11 cellular contexts compared by ENCODE assay signal in genomic region chr7:41870017-41870416, GRCh38.
A peak's percentile ranks its signal among the peaks of the same experiment; 100 is the strongest.
DNase-seq lines count a peak whose midpoint lies in the region; ATAC-seq lines count a peak whose summit lies in the region.
"Had no signal": no experiment of that assay in that cellular context is flagged by ENCODE, and none has a peak within 500 bp of the region (broad histone marks: within the 10 kb centered on the region; RNA-seq: fewer than 3 reads in every experiment).

No MANE protein-coding gene starts in this region.

- H3K27ac Mint-ChIP-seq in activated naive CD4-positive, alpha-beta T cell treated with anti-CD3 and anti-CD28 coated beads, Interleukin-2, amount 50 U/mL, for 72 hours: peak overlapping the region in 1 of 2 donors; percentile 16
- H3K27ac Mint-ChIP-seq in activated naive CD4-positive, alpha-beta T cell treated with anti-CD3 and anti-CD28 coated beads, Interleukin-2, amount 10 ng/mL, durations not matched to agents 7 days and 5 days: no peak overlapping the region
- peak overlapping the region; percentile 43 for H3K27ac Mint-ChIP-seq in activated naive CD8-positive, alpha-beta T cell treated with anti-CD3 and anti-CD28 coated beads for 36 hours
- H3K27ac Mint-ChIP-seq in stimulated activated naive CD8-positive, alpha-beta T cell treated with anti-CD3 and anti-CD28 coated beads, Interleukin-15, amount 100 ng/mL, for 72 hours: peak overlapping the region in 1 of 2 donors; percentile 25

- peaks cover 21% of the 10 kb centered on the region for H3K4me1 Mint-ChIP-seq in activated naive CD4-positive, alpha-beta T cell treated with anti-CD3 and anti-CD28 coated beads, Interleukin-2, amount 10 ng/mL, durations not matched to agents 7 days and 5 days
- H3K4me1 Mint-ChIP-seq in activated naive CD8-positive, alpha-beta T cell treated with anti-CD3 and anti-CD28 coated beads for 36 hours: peaks cover 16% of the 10 kb centered on the region
- peaks cover 40% of the 10 kb centered on the region for H3K4me1 Mint-ChIP-seq in stimulated activated naive CD8-positive, alpha-beta T cell treated with anti-CD3 and anti-CD28 coated beads, Interleukin-15, amount 100 ng/mL, for 72 hours

- H3K9me3 Mint-ChIP-seq in activated naive CD4-positive, alpha-beta T cell treated with anti-CD3 and anti-CD28 coated beads, Interleukin-2, amount 50 U/mL, for 72 hours: peaks cover 11 to 18% of the 10 kb centered on the region in 2 donors
- H3K9me3 Mint-ChIP-seq in activated naive CD4-positive, alpha-beta T cell treated with anti-CD3 and anti-CD28 coated beads, Interleukin-2, amount 10 ng/mL, durations not matched to agents 7 days and 5 days: peaks cover 8% of the 10 kb centered on the region
- H3K9me3 Mint-ChIP-seq in activated naive CD8-positive, alpha-beta T cell treated with anti-CD3 and anti-CD28 coated beads for 36 hours: peaks cover 7% of the 10 kb centered on the region
- peaks cover 9 to 16% of the 10 kb centered on the region in 2 donors for H3K9me3 Mint-ChIP-seq in stimulated activated naive CD8-positive, alpha-beta T cell treated with anti-CD3 and anti-CD28 coated beads, Interleukin-15, amount 100 ng/mL, for 72 hours

- DNase-seq in activated naive CD4-positive, alpha-beta T cell treated with anti-CD3 and anti-CD28 coated beads, Interleukin-2, amount 50 U/mL, for 72 hours (ENCODE audit: low spot score in 2 of 2): no peak
- DNase-seq in activated naive CD4-positive, alpha-beta T cell treated with anti-CD3 and anti-CD28 coated beads, Interleukin-2, amount 10 ng/mL, durations not matched to agents 7 days and 5 days: no peak
- DNase-seq in activated naive CD8-positive, alpha-beta T cell treated with anti-CD3 and anti-CD28 coated beads for 36 hours: no peak
- no peak for DNase-seq in stimulated activated naive CD8-positive, alpha-beta T cell treated with anti-CD3 and anti-CD28 coated beads, Interleukin-15, amount 100 ng/mL, for 72 hours
- DNase-seq in NCI-H2029 (lab: John Stamatoyannopoulos, UW) (no peak), occipital lobe (lab: John Stamatoyannopoulos, UW) (no peak), NCI-H748 (lab: John Stamatoyannopoulos, UW; ENCODE audit: unreplicated experiment) (no peak)
- DNase-seq: activated T-cell treated with anti-CD3 and anti-CD28 coated beads, Interleukin-2, amount 50 U/mL, for 48 hours; mucosa of descending colon; stimulated activated CD4-positive, alpha-beta T cell treated with anti-CD3 and anti-CD28 coated beads, Interleukin-4, amount 100 ng/mL, for 4 hours had no signal

- CTCF ChIA-PET in activated naive CD4-positive, alpha-beta T cell treated with anti-CD3 and anti-CD28 coated beads, Interleukin-2, amount 10 ng/mL, durations not matched to agents 7 days and 5 days (lab: Charles Lee): interaction anchor here (1.0 kb wide), 1 partner anchor 71 kb away, joined by 5 read pairs; no protein-coding TSS in a partner anchor

- H3K27me3 Mint-ChIP-seq in activated naive CD4-positive, alpha-beta T cell treated with anti-CD3 and anti-CD28 coated beads, Interleukin-2, amount 10 ng/mL, durations not matched to agents 7 days and 5 days: peaks cover 12% of the 10 kb centered on the region
- peaks cover 62% of the 10 kb centered on the region for H3K27me3 Mint-ChIP-seq in activated naive CD8-positive, alpha-beta T cell treated with anti-CD3 and anti-CD28 coated beads for 36 hours
- peaks cover 25% of the 10 kb centered on the region for H3K27me3 Mint-ChIP-seq in stimulated activated naive CD8-positive, alpha-beta T cell treated with anti-CD3 and anti-CD28 coated beads, Interleukin-15, amount 100 ng/mL, for 72 hours

- peak; percentile 19 to 22 for ATAC-seq in activated naive CD4-positive, alpha-beta T cell treated with anti-CD3 and anti-CD28 coated beads, Interleukin-2, amount 50 U/mL, for 72 hours
- peak; percentile 42 for ATAC-seq in HG02885 (IDR thresholded peaks at IDR 0.05; ENCODE audit: poor library complexity, unreplicated experiment)
- ATAC-seq in stimulated activated naive CD8-positive, alpha-beta T cell treated with anti-CD3 and anti-CD28 coated beads, Interleukin-15, amount 100 ng/mL, for 72 hours: peak; percentile 47
- ATAC-seq: mucosa of descending colon had no signal

- H3K4me3 Mint-ChIP-seq in activated naive CD4-positive, alpha-beta T cell treated with anti-CD3 and anti-CD28 coated beads, Interleukin-2, amount 10 ng/mL, durations not matched to agents 7 days and 5 days: no peak overlapping the region
- H3K4me3 Mint-ChIP-seq in activated naive CD8-positive, alpha-beta T cell treated with anti-CD3 and anti-CD28 coated beads for 36 hours: no peak overlapping the region
- H3K4me3 Mint-ChIP-seq in stimulated activated naive CD8-positive, alpha-beta T cell treated with anti-CD3 and anti-CD28 coated beads, Interleukin-15, amount 100 ng/mL, for 72 hours: peak overlapping the region in 1 of 2 donors; percentile 59

- H3K36me3 Mint-ChIP-seq in activated naive CD4-positive, alpha-beta T cell treated with anti-CD3 and anti-CD28 coated beads, Interleukin-2, amount 50 U/mL, for 72 hours: peaks cover 5 to 7% of the 10 kb centered on the region in 2 donors
- no peaks in the 10 kb centered on the region for H3K36me3 Mint-ChIP-seq in activated naive CD4-positive, alpha-beta T cell treated with anti-CD3 and anti-CD28 coated beads, Interleukin-2, amount 10 ng/mL, durations not matched to agents 7 days and 5 days
- H3K36me3 Mint-ChIP-seq in activated naive CD8-positive, alpha-beta T cell treated with anti-CD3 and anti-CD28 coated beads for 36 hours: no peaks in the 10 kb centered on the region
